ENCODE assay signal across 10 cellular contexts in genomic region chr19:39351537-39352037, GRCh38. TPM values are rescaled to one million over a fixed set of nuclear protein-coding genes. Genes with fewer than 3 reads are reported as not detected.
DNase-seq lines count a peak whose midpoint lies in the region; ATAC-seq, FAIRE-seq and TF ChIP-seq lines count a peak whose summit lies in the region.
"Had no signal": no experiment of that assay in that cellular context is flagged by ENCODE, and none has a peak within 500 bp of the region (broad histone marks: within the 10 kb centered on the region; RNA-seq: fewer than 3 reads in every experiment).

No MANE protein-coding gene starts in this region.

- FAIRE-seq in kidney (lab: Jason Lieb, UNC): no peak
- FAIRE-seq: keratinocyte had no signal

- H3K9ac ChIP-seq in kidney (ENCODE audit: low read length in 2 of 2): no peak overlapping the region

- H3K27ac ChIP-seq in CD4-positive, alpha-beta memory T cell (ENCODE audit: low read depth, low read length): no peak overlapping the region
- no peak overlapping the region for H3K27ac ChIP-seq in kidney (ENCODE audit: low read depth in 2 of 2, low read length in 2 of 2)
- H3K27ac ChIP-seq: VCaP had no signal

- ATAC-seq in activated B cell treated with CpG ODN at 0.5 μM for 24 hours (ENCODE audit: low read depth) (peak; percentile 97), HG03521 (IDR thresholded peaks at IDR 0.05; ENCODE audit: unreplicated experiment) (no peak), GM19351 (IDR thresholded peaks at IDR 0.05; ENCODE audit: unreplicated experiment) (no peak)

- CTCF ChIA-PET in CD4-positive, alpha-beta memory T cell (lab: Charles Lee; ENCODE audit: partially characterized antibody): no interaction called here
- CTCF ChIA-PET in activated B cell treated with CpG ODN at 0.5 μM for 24 hours (lab: Charles Lee): interaction anchor here (1.3 kb wide), 1 partner anchor 9 kb away, joined by 3 read pairs; the partner anchor contains the start of gene SAMD4B

- H3K4me3 ChIP-seq in CD4-positive, alpha-beta memory T cell (ENCODE audit: low read length in 2 of 2): no peak overlapping the region
- H3K4me3 ChIP-seq in kidney (ENCODE audit: low read length in 2 of 2): no peak overlapping the region

- H3K36me3 ChIP-seq in CD4-positive, alpha-beta memory T cell (ENCODE audit: insufficient read depth, low read length): peaks cover 28% of the 10 kb centered on the region
- H3K36me3 ChIP-seq in kidney (ENCODE audit: control insufficient read depth in 1 of 2, insufficient read depth in 2 of 2, low read length in 2 of 2): peaks cover 20 to 21% of the 10 kb centered on the region in 2 donors

- no peaks in the 10 kb centered on the region for H3K9me3 Mint-ChIP-seq in CD4-positive, alpha-beta memory T cell
- H3K9me3 Mint-ChIP-seq in activated B cell treated with CpG ODN at 0.5 μM for 24 hours: no peaks in the 10 kb centered on the region

- peak overlapping the region in 4 of 7 donors; percentile 15 to 66 (median 38) for H3K27ac Mint-ChIP-seq in CD4-positive, alpha-beta memory T cell
- H3K27ac Mint-ChIP-seq in activated B cell treated with CpG ODN at 0.5 μM for 24 hours: peak overlapping the region; percentile 86

- no peaks in the 10 kb centered on the region for H3K27me3 ChIP-seq in CD4-positive, alpha-beta memory T cell (ENCODE audit: insufficient read depth, low read length)

- H3K4me1 ChIP-seq in CD4-positive, alpha-beta memory T cell (ENCODE audit: insufficient read depth, low read length): peaks cover 10% of the 10 kb centered on the region
- no peaks in the 10 kb centered on the region for H3K4me1 ChIP-seq in kidney (ENCODE audit: control insufficient read depth in 1 of 2, insufficient read depth in 1 of 2, low read depth in 1 of 2, low read length in 2 of 2)

- H3K4me1 Mint-ChIP-seq in CD4-positive, alpha-beta memory T cell: peaks cover 13 to 33% (median 22%) of the 10 kb centered on the region in 4 donors
- peaks cover 25% of the 10 kb centered on the region for H3K4me1 Mint-ChIP-seq in activated B cell treated with CpG ODN at 0.5 μM for 24 hours

- peaks cover 40 to 65% of the 10 kb centered on the region in 2 donors for H3K36me3 Mint-ChIP-seq in CD4-positive, alpha-beta memory T cell
- H3K36me3 Mint-ChIP-seq in activated B cell treated with CpG ODN at 0.5 μM for 24 hours (ENCODE audit: low read depth): peaks cover 75% of the 10 kb centered on the region

- POLR2A ChIA-PET in CD4-positive, alpha-beta memory T cell (lab: Charles Lee; ENCODE audit: partially characterized antibody): no interaction called here
- POLR2A ChIA-PET in activated B cell treated with CpG ODN at 0.5 μM for 24 hours (lab: Charles Lee): interaction anchor here (2.0 kb wide), 2 partner anchors 10 to 40 kb away, joined by 7 to 9 read pairs; partner anchors contain the start of genes MED29, PAF1 and SAMD4B

- H3K4me3 Mint-ChIP-seq in CD4-positive, alpha-beta memory T cell: no peak overlapping the region
- H3K4me3 Mint-ChIP-seq in activated B cell treated with CpG ODN at 0.5 μM for 24 hours: no peak overlapping the region

- intact Hi-C loops in CD4-positive, alpha-beta memory T cell (cut with micrococcal nuclease): no loop called here
- intact Hi-C loops in activated B cell treated with CpG ODN at 0.5 μM for 24 hours (cut with micrococcal nuclease): loop anchor here (1.0 to 2.0 kb wide), 4 partner anchors 9 to 61 kb away; partner anchors contain the start of genes MED29, PAF1, PLEKHG2 and SAMD4B
- intact Hi-C loops in kidney (cut with DNase I): no loop called here

- DNase-seq in CD4-positive, alpha-beta memory T cell: peak in 2 of 5 donors; percentile 17 to 47
- DNase-seq in GM20000 (ENCODE audit: low spot score) (peak; percentile 90), activated B cell treated with CpG ODN at 0.5 μM for 24 hours (no peak), kidney (no peak), RKO (ENCODE audit: low spot score) (no peak), NCI-H1092 treated with DMSO at 0.1 percent for 48 hours (lab: John Stamatoyannopoulos, UW) (no peak)

- no peaks in the 10 kb centered on the region for H3K9me3 ChIP-seq in CD4-positive, alpha-beta memory T cell (ENCODE audit: control insufficient read depth in 1 of 2, low read length in 2 of 2)
- H3K9me3 ChIP-seq in kidney (ENCODE audit: control insufficient read depth in 1 of 2, low read length in 2 of 2): no peaks in the 10 kb centered on the region

- no peaks in the 10 kb centered on the region for H3K27me3 Mint-ChIP-seq in CD4-positive, alpha-beta memory T cell
- no peaks in the 10 kb centered on the region for H3K27me3 Mint-ChIP-seq in activated B cell treated with CpG ODN at 0.5 μM for 24 hours

- TF ChIP-seq CTCF in GM20000 (IDR thresholded peaks at IDR 0.05; ENCODE audit: extremely low read depth, missing control alignments) (peak; percentile 28), activated B cell treated with CpG ODN at 0.5 μM for 24 hours (IDR thresholded peaks at IDR 0.05) (no peak), kidney (IDR thresholded peaks at IDR 0.05; ENCODE audit: borderline replicate concordance, extremely low read depth, insufficient read depth) (peak; percentile 2)

RNA-seq across cellular contexts. Expression of gene SAMD4B, which starts 9.4 kb away (rescaled TPM):
- total RNA-seq in CD4-positive, alpha-beta memory T cell: 10 to 100 TPM; 65.0 to 79.6 TPM
- 10 to 100 TPM in 1 of 2 donors, 1 to 10 TPM in 1; 7.3 to 20.2 TPM for polyA plus RNA-seq in CD4-positive, alpha-beta memory T cell
- total RNA-seq in activated B cell treated with CpG ODN at 0.5 μM for 24 hours: 53.0 and 60.7 TPM in 2 replicates
- 100 TPM for total RNA-seq in kidney
- polyA plus RNA-seq in kidney (ENCODE audit: insufficient read depth, low read depth, low replicate concordance): 92.9 TPM

RNA-seq across cellular contexts. Expression of gene GMFG, which starts 15.7 kb away (rescaled TPM):
- total RNA-seq in CD4-positive, alpha-beta memory T cell: 100 to 1,000 TPM; 384 to 389 TPM
- 1,000 to 10,000 TPM; 1,040 to 1,509 TPM for polyA plus RNA-seq in CD4-positive, alpha-beta memory T cell
- 149 and 168 TPM in 2 replicates for total RNA-seq in activated B cell treated with CpG ODN at 0.5 μM for 24 hours
- total RNA-seq in kidney: 60.7 TPM
- 52.4 TPM for polyA plus RNA-seq in kidney (ENCODE audit: insufficient read depth, low read depth, low replicate concordance)
- polyA plus RNA-seq: keratinocyte had no signal

RNA-seq across cellular contexts. Expression of gene LRFN1, which starts 30.9 kb away (rescaled TPM):
- total RNA-seq in CD4-positive, alpha-beta memory T cell: 1 to 10 TPM; 8.4 to 8.5 TPM
- polyA plus RNA-seq in CD4-positive, alpha-beta memory T cell: 1 to 10 TPM; 2.0 to 4.5 TPM
- 0.58 and 0.71 TPM in 2 replicates for total RNA-seq in activated B cell treated with CpG ODN at 0.5 μM for 24 hours
- total RNA-seq in kidney: 1.2 TPM
- 0.80 TPM for polyA plus RNA-seq in kidney (ENCODE audit: insufficient read depth, low read depth, low replicate concordance)

RNA-seq across cellular contexts. Expression of gene PAF1, which starts 39.3 kb away (rescaled TPM):
- total RNA-seq in CD4-positive, alpha-beta memory T cell: 10 to 100 TPM; 49.2 to 53.8 TPM
- 10 to 100 TPM; 21.5 to 46.7 TPM for polyA plus RNA-seq in CD4-positive, alpha-beta memory T cell
- 50.3 and 52.4 TPM in 2 replicates for total RNA-seq in activated B cell treated with CpG ODN at 0.5 μM for 24 hours
- total RNA-seq in kidney: 37.1 TPM
- polyA plus RNA-seq in kidney (ENCODE audit: insufficient read depth, low read depth, low replicate concordance): 54.0 TPM

RNA-seq across cellular contexts. Expression of gene MED29, which starts 39.6 kb away (rescaled TPM):
- 10 to 100 TPM; 43.1 to 51.3 TPM for total RNA-seq in CD4-positive, alpha-beta memory T cell
- 10 to 100 TPM; 50.6 to 59.8 TPM for polyA plus RNA-seq in CD4-positive, alpha-beta memory T cell
- total RNA-seq in activated B cell treated with CpG ODN at 0.5 μM for 24 hours (38.0 and 39.0 TPM in 2 replicates), kidney (50.4 TPM)
- polyA plus RNA-seq in kidney (ENCODE audit: insufficient read depth, low read depth, low replicate concordance): 32.4 TPM
